In the genomic region with DNA sequence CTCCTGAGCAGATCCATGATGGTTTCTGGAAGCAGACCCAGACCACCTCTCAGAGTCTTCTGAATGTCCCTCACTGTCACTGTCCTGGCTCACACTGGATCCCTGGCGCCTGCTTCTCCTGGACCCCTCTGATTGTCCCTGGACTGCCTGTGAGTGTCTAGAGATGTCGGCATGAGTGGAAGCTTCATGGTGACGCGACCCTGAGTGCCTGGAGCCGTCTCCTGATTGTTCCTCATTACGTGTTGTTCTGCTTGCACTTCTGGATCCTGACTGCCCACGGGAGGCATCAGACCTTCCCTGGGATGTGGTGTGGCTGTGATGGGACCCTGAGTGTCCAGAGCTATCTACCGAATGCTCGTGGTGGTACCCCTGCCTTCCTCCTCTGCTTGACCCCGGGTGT, we compare ENCODE assay signal across 18 cellular contexts. TPM values are rescaled to one million over a fixed set of nuclear protein-coding genes. Genes with fewer than 3 reads are reported as not detected.
"Had no signal": no experiment of that assay in that cellular context is flagged by ENCODE, and none has a peak within 500 bp of the region (broad histone marks: within the 10 kb centered on the region; RNA-seq: fewer than 3 reads in every experiment).

No MANE protein-coding gene starts in this region.

RNA-seq across cellular contexts. Expression of a gene that starts 18.9 kb away (rescaled TPM):
- total RNA-seq: activated naive CD4-positive, alpha-beta T cell treated with anti-CD3 and anti-CD28 coated beads for 36 hours; activated naive CD4-positive, alpha-beta T cell treated with anti-CD3 and anti-CD28 coated beads, Interleukin-2, amount 50 U/mL, for 72 hours; activated naive CD8-positive, alpha-beta T cell treated with anti-CD3 and anti-CD28 coated beads for 36 hours; activated naive CD8-positive, alpha-beta T cell treated with anti-CD3 and anti-CD28 coated beads, Interleukin-2, amount 10 ng/mL, durations not matched to agents 7 days and 5 days; activated T-cell treated with anti-CD3 and anti-CD28 coated beads, Interleukin-2, amount 50 U/mL, for 4 hours; activated T-cell treated with anti-CD3 and anti-CD28 coated beads, Interleukin-2, amount 50 U/mL, for 72 hours; activated T-helper 1 cell treated with anti-CD3 and anti-CD28 coated beads, Interleukin-12 subunit alpha, Interleukin-12 subunit beta, Interleukin-2, Interleukin-4 antibody, amounts not matched to agents 30 ng/mL and 10 ng/mL and 1 ng/mL, durations not matched to agents 14 hours and 24 hours and 36 hours; activated T-helper 17 cell treated with anti-CD3 and anti-CD28 coated beads, Interleukin-2, amount 50 U/mL, for 72 hours; activated T-helper 2 cell treated with anti-CD3 and anti-CD28 coated beads, Interferon-gamma antibody, Interleukin-2, Interleukin-4, amounts not matched to agents 10 μg/mL and 5 μg/mL and 100 μg/mL, durations not matched to agents 14 hours and 24 hours and 36 hours; adrenal gland; ascending aorta; body of pancreas; breast epithelium; cardiac muscle cell; chondrocyte had no signal
- polyA plus RNA-seq: adrenal gland, cardiac muscle cell had no signal

RNA-seq across cellular contexts. Expression of a gene that starts 53.7 kb away (rescaled TPM):
- total RNA-seq: activated naive CD4-positive, alpha-beta T cell treated with anti-CD3 and anti-CD28 coated beads for 36 hours; activated naive CD4-positive, alpha-beta T cell treated with anti-CD3 and anti-CD28 coated beads, Interleukin-2, amount 50 U/mL, for 72 hours; activated naive CD8-positive, alpha-beta T cell treated with anti-CD3 and anti-CD28 coated beads for 36 hours; activated naive CD8-positive, alpha-beta T cell treated with anti-CD3 and anti-CD28 coated beads, Interleukin-2, amount 10 ng/mL, durations not matched to agents 7 days and 5 days; activated T-cell treated with anti-CD3 and anti-CD28 coated beads, Interleukin-2, amount 50 U/mL, for 4 hours; activated T-cell treated with anti-CD3 and anti-CD28 coated beads, Interleukin-2, amount 50 U/mL, for 72 hours; activated T-helper 1 cell treated with anti-CD3 and anti-CD28 coated beads, Interleukin-12 subunit alpha, Interleukin-12 subunit beta, Interleukin-2, Interleukin-4 antibody, amounts not matched to agents 30 ng/mL and 10 ng/mL and 1 ng/mL, durations not matched to agents 14 hours and 24 hours and 36 hours; activated T-helper 17 cell treated with anti-CD3 and anti-CD28 coated beads, Interleukin-2, amount 50 U/mL, for 72 hours; activated T-helper 2 cell treated with anti-CD3 and anti-CD28 coated beads, Interferon-gamma antibody, Interleukin-2, Interleukin-4, amounts not matched to agents 10 μg/mL and 5 μg/mL and 100 μg/mL, durations not matched to agents 14 hours and 24 hours and 36 hours; adrenal gland; aorta; ascending aorta; astrocyte; body of pancreas; breast epithelium; cardiac muscle cell; cerebellum; chondrocyte had no signal
- polyA plus RNA-seq: adrenal gland, aorta, cardiac muscle cell had no signal
